Comparison of ENCODE assay signal across 20 cellular contexts in the genomic region with DNA sequence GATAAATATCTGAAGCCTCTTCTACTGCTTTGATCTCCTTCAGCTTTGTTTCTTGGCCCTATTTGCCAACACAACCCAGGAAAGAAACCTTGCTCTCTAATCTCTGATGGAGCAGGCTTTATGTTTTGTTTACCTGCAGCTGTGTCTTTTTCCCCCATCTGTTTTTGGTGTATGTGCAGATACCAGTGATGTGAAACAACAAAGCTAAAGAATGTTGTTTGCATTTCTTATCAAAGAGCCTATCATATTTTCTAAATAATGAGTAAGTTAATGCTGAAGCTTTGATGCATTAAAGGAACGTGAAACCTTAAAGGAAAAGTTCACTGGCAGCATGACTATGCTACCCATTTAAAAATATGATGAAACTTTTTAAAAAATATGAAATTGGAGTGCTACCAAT.
DNase-seq lines count a peak whose midpoint lies in the region; TF ChIP-seq lines count a peak whose summit lies in the region.
"Had no signal": no experiment of that assay in that cellular context is flagged by ENCODE, and none has a peak within 500 bp of the region (broad histone marks: within the 10 kb centered on the region; RNA-seq: fewer than 3 reads in every experiment).

No MANE protein-coding gene starts in this region.

- H2BK15ac ChIP-seq in mesenchymal stem cell (ENCODE audit: low read depth, poor library complexity, severe bottlenecking) = no peak overlapping the region

- no peak overlapping the region for H4K8ac ChIP-seq in mesenchymal stem cell (ENCODE audit: low read length)

- no peak overlapping the region for H2BK12ac ChIP-seq in mesenchymal stem cell (ENCODE audit: low read length in 2 of 2)

- no peak overlapping the region for H2AFZ ChIP-seq in mesenchymal stem cell (ENCODE audit: low read depth, low read length)

- H3K9ac ChIP-seq in mesenchymal stem cell (ENCODE audit: low read length) = no peak overlapping the region
- H3K9ac ChIP-seq: BLaER1 treated with 17β-estradiol and CSF1 and Interleukin-3, amounts not matched to agents 10 nM and 100 nM had no signal

- H3K27ac ChIP-seq in VCaP = peak overlapping the region; percentile 14; the same call in 1 of the 2 replicates
- H3K27ac ChIP-seq in mesenchymal stem cell (ENCODE audit: low read length, poor library complexity, severe bottlenecking) = no peak overlapping the region
- H3K27ac ChIP-seq: 22Rv1; BLaER1 treated with 17β-estradiol and CSF1 and Interleukin-3, amounts not matched to agents 10 nM and 100 nM had no signal

- H3K23ac ChIP-seq in mesenchymal stem cell (ENCODE audit: low read length in 2 of 2) = no peak overlapping the region

- H3K4me1 ChIP-seq in mesenchymal stem cell (ENCODE audit: control insufficient read depth, insufficient read depth, low read depth, low read length) = no peaks in the 10 kb centered on the region
- H3K4me1 ChIP-seq: BE2C; BLaER1 treated with 17β-estradiol and CSF1 and Interleukin-3, amounts not matched to agents 10 nM and 100 nM; HAP-1 had no signal

- no peak overlapping the region for H2AK5ac ChIP-seq in mesenchymal stem cell (ENCODE audit: low read length, severe bottlenecking)

- H3K27me3 ChIP-seq in mesenchymal stem cell (ENCODE audit: control insufficient read depth in 1 of 2, insufficient read depth in 1 of 2, low read length in 2 of 2) = no peaks in the 10 kb centered on the region
- H3K27me3 ChIP-seq: BE2C; BLaER1 treated with 17β-estradiol and CSF1 and Interleukin-3, amounts not matched to agents 10 nM and 100 nM had no signal

- no peak overlapping the region for H3K18ac ChIP-seq in mesenchymal stem cell (ENCODE audit: low read depth in 1 of 2, low read length in 2 of 2)

- H2BK5ac ChIP-seq in mesenchymal stem cell (ENCODE audit: low read depth, low read length, poor library complexity, severe bottlenecking) = peak overlapping the region; percentile 19

- DNase-seq in NCI-H146 (lab: John Stamatoyannopoulos, UW) = peak; percentile 34
- no peak for DNase-seq in NCI-H146 treated with DMSO at 0.1 percent for 48 hours (lab: John Stamatoyannopoulos, UW; ENCODE audit: unreplicated experiment)
- DNase-seq in DMS53 treated with DMSO at 0.1 percent for 48 hours (lab: John Stamatoyannopoulos, UW; ENCODE audit: unreplicated experiment) = peak; percentile 7
- no peak for DNase-seq in mesenchymal stem cell
- DNase-seq in activated CD4-positive, CD25-positive, alpha-beta regulatory T cell treated with anti-CD3 and anti-CD28 coated beads, Interleukin-2, amount 50 U/mL, for 72 hours = no peak
- no peak for DNase-seq in NCI-H2029 treated with DMSO at 0.1 percent for 48 hours (lab: John Stamatoyannopoulos, UW)
- DNase-seq in T1000 (lab: John Stamatoyannopoulos, UW) = no peak
- DNase-seq: ACHN; AML-193; BE2C; CD4-positive, alpha-beta T cell; CD8-positive, alpha-beta memory T cell; DMS 273 treated with DMSO at 0.1 percent for 48 hours; DND-41; GOT3; HFFc6 had no signal

- H3K4me3 ChIP-seq in mesenchymal stem cell (ENCODE audit: insufficient read depth in 1 of 2, low read depth in 1 of 2, low read length in 2 of 2) = no peak overlapping the region
- H3K4me3 ChIP-seq: BLaER1 treated with 17β-estradiol and CSF1 and Interleukin-3, amounts not matched to agents 10 nM and 100 nM; HAP-1 had no signal

- H4K91ac ChIP-seq in mesenchymal stem cell (ENCODE audit: low read length) = no peak overlapping the region

- no CpG with 5 or more reads among the region's 1 CpG for WGBS in mesenchymal stem cell

- no peaks in the 10 kb centered on the region for H3K9me3 ChIP-seq in mesenchymal stem cell (ENCODE audit: control insufficient read depth, low read length)
- H3K9me3 ChIP-seq: BE2C; BLaER1 treated with 17β-estradiol and CSF1 and Interleukin-3, amounts not matched to agents 10 nM and 100 nM; HAP-1 had no signal

- peaks cover 0 to 61% of the 10 kb centered on the region in 2 experiments for H3K36me3 ChIP-seq in mesenchymal stem cell (ENCODE audit: control insufficient read depth in 1 of 2, insufficient read depth in 2 of 2, low read depth in 1 of 2, low read length in 2 of 2)
- H3K36me3 ChIP-seq: BE2C, HAP-1 had no signal

- no peak overlapping the region for H2BK120ac ChIP-seq in mesenchymal stem cell (ENCODE audit: low read depth, low read length)

- H3K79me1 ChIP-seq in mesenchymal stem cell (replicated peaks; ENCODE audit: low read length, poor library complexity, severe bottlenecking) = no peaks in the 10 kb centered on the region

- no peak for TF ChIP-seq CTCF in VCaP (conservative IDR thresholded peaks at IDR 0.05)

- no peak overlapping the region for H3K4me2 ChIP-seq in mesenchymal stem cell (ENCODE audit: low read length, poor library complexity, severe bottlenecking)
- H3K4me2 ChIP-seq: BLaER1 treated with 17β-estradiol and CSF1 and Interleukin-3, amounts not matched to agents 10 nM and 100 nM had no signal

- H3K4ac ChIP-seq in mesenchymal stem cell (ENCODE audit: low read depth in 1 of 2, low read length in 2 of 2) = no peak overlapping the region

- no peak overlapping the region for H3K14ac ChIP-seq in mesenchymal stem cell (ENCODE audit: low read length in 2 of 2)

Comparison
In these comparisons a context has a peak if more than half of its experiments do, and no peak if none do; other contexts are left out.
1. DNase-seq: peak in NCI-H146 (single experiment) and DMS53 treated with DMSO at 0.1 percent for 48 hours (single experiment); none in NCI-H146 treated with DMSO at 0.1 percent for 48 hours (single experiment), mesenchymal stem cell (single experiment), activated CD4-positive, CD25-positive, alpha-beta regulatory T cell treated with anti-CD3 and anti-CD28 coated beads, Interleukin-2, amount 50 U/mL, for 72 hours (single experiment), NCI-H2029 treated with DMSO at 0.1 percent for 48 hours (single experiment) and T1000 (single experiment).